In genomic region chr7:41886257-41886905, GRCh38 we compare ENCODE assay signal across 9 cellular contexts.
DNase-seq lines count a peak whose midpoint lies in the region; ATAC-seq, FAIRE-seq and TF ChIP-seq lines count a peak whose summit lies in the region.
"Had no signal": no experiment of that assay in that cellular context is flagged by ENCODE, and none has a peak within 500 bp of the region (broad histone marks: within the 10 kb centered on the region; RNA-seq: fewer than 3 reads in every experiment).

No MANE protein-coding gene starts in this region.

- peaks cover 0 to 5% of the 10 kb centered on the region in 2 donors for H3K9me3 Mint-ChIP-seq in stimulated activated naive B cell treated with anti-CD40 and anti-IgM and Interleukin-4, amounts not matched to agents 10 μg/mL and 1 μg/mL and 100 μg/mL, for 72 hours

- peak overlapping the region; percentile 32 for H3K27ac Mint-ChIP-seq in stimulated activated naive B cell treated with anti-CD40 and anti-IgM and Interleukin-4, amounts not matched to agents 10 μg/mL and 1 μg/mL and 100 μg/mL, for 72 hours

- H3K4me3 Mint-ChIP-seq in stimulated activated naive B cell treated with anti-CD40 and anti-IgM and Interleukin-4, amounts not matched to agents 10 μg/mL and 1 μg/mL and 100 μg/mL, for 72 hours: peak overlapping the region in 1 of 2 donors; percentile 5

- H3K36me3 Mint-ChIP-seq in stimulated activated naive B cell treated with anti-CD40 and anti-IgM and Interleukin-4, amounts not matched to agents 10 μg/mL and 1 μg/mL and 100 μg/mL, for 72 hours: peaks cover 0 to 9% of the 10 kb centered on the region in 2 donors

- no peak for TF ChIP-seq POLR2A in H54 (IDR thresholded peaks at IDR 0.05; ENCODE audit: low read depth, low read length)

- DNase-seq in H54 (ENCODE audit: insufficient read length, low spot score) (peak; percentile 58), SIG-M5 treated with dmso at 0.1 percent for 504 hours (lab: John Stamatoyannopoulos, UW; ENCODE audit: unreplicated experiment) (peak; percentile 78), glomerular visceral epithelial cell (ENCODE audit: extremely low spot score) (peak; percentile 87), left lobe of liver (ENCODE audit: low spot score) (no peak)
- DNase-seq in stimulated activated naive B cell treated with anti-CD40 and anti-IgM and Interleukin-4, amounts not matched to agents 10 μg/mL and 1 μg/mL and 100 μg/mL, for 72 hours: no peak
- DNase-seq: activated CD4-positive, alpha-beta T cell treated with anti-CD3 and anti-CD28 coated beads for 48 hours; NCI-H2227 treated with DMSO at 0.1 percent for 48 hours had no signal

- ATAC-seq in stimulated activated naive B cell treated with anti-CD40 and anti-IgM and Interleukin-4, amounts not matched to agents 10 μg/mL and 1 μg/mL and 100 μg/mL, for 72 hours (replicated peaks): no peak
- ATAC-seq in left lobe of liver (no peak), GM21447 (IDR thresholded peaks at IDR 0.05; ENCODE audit: unreplicated experiment) (no peak), GM18870 (IDR thresholded peaks at IDR 0.05; ENCODE audit: unreplicated experiment) (no peak)

- H3K27me3 Mint-ChIP-seq in stimulated activated naive B cell treated with anti-CD40 and anti-IgM and Interleukin-4, amounts not matched to agents 10 μg/mL and 1 μg/mL and 100 μg/mL, for 72 hours: no peaks in the 10 kb centered on the region

- peak; percentile 20 for FAIRE-seq in H54 (lab: Jason Lieb, UNC)

- H3K4me1 Mint-ChIP-seq in stimulated activated naive B cell treated with anti-CD40 and anti-IgM and Interleukin-4, amounts not matched to agents 10 μg/mL and 1 μg/mL and 100 μg/mL, for 72 hours: peaks cover 69 to 92% of the 10 kb centered on the region in 2 donors

Comparison
In these comparisons a context has a peak if more than half of its experiments do, and no peak if none do; other contexts are left out.
1. DNase-seq: peak in H54 (single experiment), SIG-M5 treated with dmso at 0.1 percent for 504 hours (single experiment) and glomerular visceral epithelial cell (single experiment); none in stimulated activated naive B cell treated with anti-CD40 and anti-IgM and Interleukin-4, amounts not matched to agents 10 μg/mL and 1 μg/mL and 100 μg/mL, for 72 hours (single experiment) and left lobe of liver (single experiment).